2 cellular contexts compared by ENCODE assay signal in genomic region chr1:26166719-26167281, GRCh38.
A peak's percentile ranks its signal among the peaks of the same experiment; 100 is the strongest.
TF ChIP-seq lines count a peak whose summit lies in the region.

No MANE protein-coding gene starts in this region.

TF ChIP-seq in HEK293, 187 proteins besides CTCF, POLR2A, EP300 and RAD21:
- no peak for TF ChIP-seq ZFP41 (tag by site-specific recombination; IDR thresholded peaks at IDR 0.05; ENCODE audit: borderline replicate concordance)
- no peak for TF ChIP-seq ZNF248 (tag by site-specific recombination; IDR thresholded peaks at IDR 0.05)
- TF ChIP-seq ZNF18 (tag by site-specific recombination; IDR thresholded peaks at IDR 0.05), result peak; percentile 75
- no peak for TF ChIP-seq YY1 (tag by site-specific recombination; IDR thresholded peaks at IDR 0.05)
- no peak for TF ChIP-seq ZNF211 (tag by site-specific recombination; IDR thresholded peaks at IDR 0.05; ENCODE audit: low read depth)

TF ChIP-seq in SK-N-SH, 30 proteins besides CTCF, POLR2A, EP300 and RAD21:
- TF ChIP-seq MEF2A (IDR thresholded peaks at IDR 0.05; ENCODE audit: borderline replicate concordance, low read depth) (no peak), SIN3A (IDR thresholded peaks at IDR 0.05; ENCODE audit: borderline replicate concordance, low read depth, low read length) (no peak), USF2 (IDR thresholded peaks at IDR 0.05; ENCODE audit: borderline replicate concordance, low read depth, low read length) (no peak), TEAD4 (IDR thresholded peaks at IDR 0.05; ENCODE audit: borderline replicate concordance, insufficient read depth) (no peak), FOXJ3 (CRISPR knock-in tag; IDR thresholded peaks at IDR 0.05) (no peak), GABPA (IDR thresholded peaks at IDR 0.05; ENCODE audit: low read depth) (no peak), MXI1 (IDR thresholded peaks at IDR 0.05; ENCODE audit: low read depth, low read length) (no peak), FOSL2 (IDR thresholded peaks at IDR 0.05; ENCODE audit: borderline replicate concordance, low read depth) (no peak), MAX (IDR thresholded peaks at IDR 0.05; ENCODE audit: low read depth) (no peak), IRF3 (IDR thresholded peaks at IDR 0.05; ENCODE audit: low read depth, low read length) (no peak), REST (IDR thresholded peaks at IDR 0.05; ENCODE audit: low read depth, low read length) (no peak), ZBTB33 (IDR thresholded peaks at IDR 0.05; ENCODE audit: borderline replicate concordance, low read depth) (no peak), ELF1 (IDR thresholded peaks at IDR 0.05) (no peak), RCOR1 (IDR thresholded peaks at IDR 0.05; ENCODE audit: low read length) (no peak), TAF1 (IDR thresholded peaks at IDR 0.05; ENCODE audit: borderline replicate concordance, low read depth, low read length) (no peak), SMC3 (IDR thresholded peaks at IDR 0.05; ENCODE audit: low read depth, low read length) (no peak), NRF1 (IDR thresholded peaks at IDR 0.05; ENCODE audit: low read depth, low read length) (no peak)
